ENCODE assay signal across 8 cellular contexts in genomic region chr7:64887756-64888508, GRCh38. TPM values are rescaled to one million over a fixed set of nuclear protein-coding genes. Genes with fewer than 3 reads are reported as not detected.
DNase-seq lines count a peak whose midpoint lies in the region; ATAC-seq and TF ChIP-seq lines count a peak whose summit lies in the region.

No MANE protein-coding gene starts in this region.

- POLR2A ChIA-PET in activated CD8-positive, alpha-beta T cell treated with anti-CD3 and anti-CD28 coated beads, Interleukin-2, amount 10 ng/mL, durations not matched to agents 7 days and 5 days (lab: Charles Lee) = interaction anchor here (0.7 kb wide), 2 partner anchors 15 to 119 kb away, joined by 3 read pairs; partner anchors contain the start of genes ERV3-1 and ZNF273

- DNase-seq in activated T-cell treated with anti-CD3 and anti-CD28 coated beads for 1 hour (ENCODE audit: low read depth) (peak; percentile 17), activated T-cell treated with anti-CD3 and anti-CD28 coated beads for 4 hours (no peak), foreskin fibroblast (no peak), nephron progenitor cell (peak; percentile 42), ureter (ENCODE audit: low spot score) (peak; percentile 47), T1000 (lab: John Stamatoyannopoulos, UW) (no peak)
- DNase-seq in activated CD8-positive, alpha-beta T cell treated with anti-CD3 and anti-CD28 coated beads, Interleukin-2, amount 10 ng/mL, durations not matched to agents 7 days and 5 days = peak; percentile 54

- TF ChIP-seq CTCF in foreskin fibroblast (IDR thresholded peaks at IDR 0.05; ENCODE audit: low read depth, low read length) (peak; percentile 14), nephron progenitor cell (IDR thresholded peaks at IDR 0.05) (peak; percentile 34)

- CTCF ChIA-PET in activated CD8-positive, alpha-beta T cell treated with anti-CD3 and anti-CD28 coated beads, Interleukin-2, amount 10 ng/mL, durations not matched to agents 7 days and 5 days (lab: Charles Lee) = interaction anchor here (0.7 to 1.7 kb wide), 8 partner anchors 10 to 420 kb away, joined by 3 to 11 read pairs (median 4); partner anchors contain the start of genes ERV3-1, ZNF138 and ZNF273

- H3K4me3 ChIP-seq in foreskin fibroblast (ENCODE audit: low read depth in 1 of 2, low read length in 2 of 2) = no peak overlapping the region

- no peak overlapping the region for H3K27ac Mint-ChIP-seq in activated CD8-positive, alpha-beta T cell treated with anti-CD3 and anti-CD28 coated beads, Interleukin-2, amount 10 ng/mL, durations not matched to agents 7 days and 5 days
- no peak overlapping the region for H3K27ac Mint-ChIP-seq in nephron progenitor cell

- peak; percentile 56 for ATAC-seq in activated CD8-positive, alpha-beta T cell treated with anti-CD3 and anti-CD28 coated beads, Interleukin-2, amount 10 ng/mL, durations not matched to agents 7 days and 5 days
- no peak for ATAC-seq in GM18519 (IDR thresholded peaks at IDR 0.05; ENCODE audit: low FRiP score, unreplicated experiment)

- no peaks in the 10 kb centered on the region for H3K36me3 Mint-ChIP-seq in activated CD8-positive, alpha-beta T cell treated with anti-CD3 and anti-CD28 coated beads, Interleukin-2, amount 10 ng/mL, durations not matched to agents 7 days and 5 days (ENCODE audit: low read depth)
- H3K36me3 Mint-ChIP-seq in nephron progenitor cell (ENCODE audit: low read depth) = peaks cover 6% of the 10 kb centered on the region

- H3K4me1 Mint-ChIP-seq in activated CD8-positive, alpha-beta T cell treated with anti-CD3 and anti-CD28 coated beads, Interleukin-2, amount 10 ng/mL, durations not matched to agents 7 days and 5 days (ENCODE audit: low read depth) = peaks cover 13% of the 10 kb centered on the region
- peaks cover 14% of the 10 kb centered on the region for H3K4me1 Mint-ChIP-seq in nephron progenitor cell

- H3K27me3 Mint-ChIP-seq in activated CD8-positive, alpha-beta T cell treated with anti-CD3 and anti-CD28 coated beads, Interleukin-2, amount 10 ng/mL, durations not matched to agents 7 days and 5 days (ENCODE audit: low read depth) = peaks cover 49% of the 10 kb centered on the region
- peaks cover 80% of the 10 kb centered on the region for H3K27me3 Mint-ChIP-seq in nephron progenitor cell (ENCODE audit: low read depth, poor library complexity)

- peak overlapping the region; percentile 75 for H3K4me3 Mint-ChIP-seq in activated CD8-positive, alpha-beta T cell treated with anti-CD3 and anti-CD28 coated beads, Interleukin-2, amount 10 ng/mL, durations not matched to agents 7 days and 5 days
- H3K4me3 Mint-ChIP-seq in nephron progenitor cell = peak overlapping the region; percentile 84

- H3K9me3 Mint-ChIP-seq in activated CD8-positive, alpha-beta T cell treated with anti-CD3 and anti-CD28 coated beads, Interleukin-2, amount 10 ng/mL, durations not matched to agents 7 days and 5 days (ENCODE audit: insufficient read depth) = no peaks in the 10 kb centered on the region
- H3K9me3 Mint-ChIP-seq in nephron progenitor cell = peaks cover 27% of the 10 kb centered on the region

RNA-seq across cellular contexts. Expression of gene ZNF273, which starts 15.1 kb away (rescaled TPM):
- 10 to 100 TPM; 10.6 to 11.8 TPM for total RNA-seq in activated CD8-positive, alpha-beta T cell treated with anti-CD3 and anti-CD28 coated beads, Interleukin-2, amount 10 ng/mL, durations not matched to agents 7 days and 5 days
- total RNA-seq in ureter = 11.6 TPM

Comparison
In these comparisons a context has a peak if more than half of its experiments do, and no peak if none do; other contexts are left out.
1. DNase-seq: peak in activated T-cell treated with anti-CD3 and anti-CD28 coated beads for 1 hour (single experiment), activated CD8-positive, alpha-beta T cell treated with anti-CD3 and anti-CD28 coated beads, Interleukin-2, amount 10 ng/mL, durations not matched to agents 7 days and 5 days (single experiment), nephron progenitor cell (single experiment) and ureter (single experiment); none in activated T-cell treated with anti-CD3 and anti-CD28 coated beads for 4 hours (single experiment), foreskin fibroblast (0 of 2) and T1000 (single experiment).